ENCODE assay signal across 1 cellular context in the genomic region with DNA sequence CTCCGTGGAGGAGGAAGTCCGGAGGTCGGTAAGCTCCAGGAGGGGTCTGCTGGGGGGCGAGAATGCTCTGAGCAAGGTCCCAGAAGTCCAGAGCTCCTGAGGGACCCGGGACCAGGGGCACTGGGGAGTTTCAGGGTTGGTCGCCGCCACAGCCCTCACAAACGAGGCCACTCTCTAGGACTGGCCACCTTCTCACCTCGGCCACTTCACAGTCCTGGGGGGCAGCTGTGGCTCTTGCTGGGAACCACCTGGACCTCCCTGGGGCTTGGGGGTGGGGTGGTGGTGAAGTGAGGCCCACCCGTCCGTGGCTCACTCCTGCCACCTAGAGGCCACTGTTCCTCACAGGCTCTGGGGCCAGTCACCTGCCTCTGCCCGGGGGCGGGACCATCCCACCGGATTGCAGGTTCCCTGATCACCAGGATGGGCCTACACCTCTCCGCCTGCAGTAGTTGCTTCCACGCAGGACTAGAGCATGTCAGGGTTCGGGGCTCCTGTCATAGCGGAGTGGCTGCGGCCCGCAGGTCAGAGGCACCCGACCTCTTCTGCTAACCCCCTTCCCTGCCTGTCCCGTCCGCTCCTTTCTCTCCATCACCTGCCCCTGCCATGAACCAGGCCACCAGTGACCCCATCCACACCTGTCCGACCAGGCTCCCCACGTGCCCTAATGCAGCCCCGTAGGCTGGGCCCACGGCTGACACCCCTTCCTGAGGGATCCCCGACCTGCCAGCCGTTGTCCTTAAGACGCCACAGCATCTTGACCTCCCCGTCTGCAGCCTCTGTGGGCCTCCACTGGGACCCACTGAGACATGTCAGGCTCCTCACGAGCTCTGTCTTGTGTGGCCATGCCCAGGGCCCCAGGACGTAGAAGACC.
TF ChIP-seq lines count a peak whose summit lies in the region.

No MANE protein-coding gene starts in this region.

TF ChIP-seq in HCT116, 20 proteins besides CTCF, POLR2A, EP300 and RAD21:
- TF ChIP-seq, protein P1, sequence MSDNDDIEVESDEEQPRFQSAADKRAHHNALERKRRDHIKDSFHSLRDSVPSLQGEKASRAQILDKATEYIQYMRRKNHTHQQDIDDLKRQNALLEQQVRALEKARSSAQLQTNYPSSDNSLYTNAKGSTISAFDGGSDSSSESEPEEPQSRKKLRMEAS (IDR thresholded peaks at IDR 0.05): no peak
- TF ChIP-seq ZNF274 (IDR thresholded peaks at IDR 0.05; ENCODE audit: low read depth, low read length) (no peak), EZH2phosphoT487 (IDR thresholded peaks at IDR 0.05; ENCODE audit: borderline replicate concordance) (no peak)
